In the genomic region with DNA sequence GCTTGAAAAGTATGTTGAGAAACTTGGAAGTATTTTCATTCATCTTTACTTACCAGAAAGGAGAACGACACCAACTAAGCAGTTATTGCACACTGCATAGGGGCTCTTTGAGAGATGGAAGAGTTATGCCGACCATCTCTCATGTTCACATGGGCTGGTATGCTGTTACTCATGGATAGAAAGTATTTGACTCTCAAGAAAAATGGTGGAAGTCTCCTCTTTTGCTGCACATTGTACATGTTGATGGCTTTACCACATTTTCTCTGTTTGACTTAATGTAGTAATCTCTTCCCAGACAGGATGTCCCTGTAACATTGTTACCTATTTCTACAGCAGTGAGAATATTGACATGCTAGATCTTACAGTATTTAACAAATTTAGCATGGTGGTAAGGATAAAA, we compare ENCODE assay signal across 15 cellular contexts. TPM values are rescaled to one million over a fixed set of nuclear protein-coding genes. Genes with fewer than 3 reads are reported as not detected.
DNase-seq lines count a peak whose midpoint lies in the region; ATAC-seq and TF ChIP-seq lines count a peak whose summit lies in the region.
"Had no signal": no experiment of that assay in that cellular context is flagged by ENCODE, and none has a peak within 500 bp of the region (broad histone marks: within the 10 kb centered on the region; RNA-seq: fewer than 3 reads in every experiment).

No MANE protein-coding gene starts in this region.

- ATAC-seq in activated CD8-positive, alpha-beta T cell treated with anti-CD3 and anti-CD28 coated beads for 36 hours = peak; percentile 63
- ATAC-seq in activated CD8-positive, alpha-beta T cell treated with anti-CD3 and anti-CD28 coated beads, Interleukin-2, amount 10 ng/mL, durations not matched to agents 7 days and 5 days = no peak
- ATAC-seq in HG02610 (IDR thresholded peaks at IDR 0.05; ENCODE audit: unreplicated experiment) (peak; percentile 40), left lung (no peak), HG02884 (IDR thresholded peaks at IDR 0.05; ENCODE audit: unreplicated experiment) (no peak)

- DNase-seq in activated CD8-positive, alpha-beta T cell treated with anti-CD3 and anti-CD28 coated beads for 36 hours = no peak
- no peak for DNase-seq in activated CD8-positive, alpha-beta T cell treated with anti-CD3 and anti-CD28 coated beads, Interleukin-2, amount 10 ng/mL, durations not matched to agents 7 days and 5 days
- DNase-seq in activated T-helper 2 cell treated with anti-CD3 and anti-CD28 coated beads, Interferon-gamma antibody, Interleukin-2, Interleukin-4, amounts not matched to agents 10 μg/mL and 5 μg/mL and 100 μg/mL, durations not matched to agents 14 hours and 24 hours and 36 hours (ENCODE audit: low spot score) = no peak
- DNase-seq in left lung = no peak
- no peak for DNase-seq in activated effector memory CD4-positive, alpha-beta T cell treated with Interleukin-2 at 50 U/mL for 16 hours
- DNase-seq: erythroblast; MM.1S; NCI-H69; Peyer's patch; stimulated activated CD4-positive, alpha-beta T cell treated with anti-CD3 and anti-CD28 coated beads, Interleukin-4, amount 100 ng/mL, for 1 hour; WERI-Rb-1 had no signal

- H3K27me3 Mint-ChIP-seq in activated CD8-positive, alpha-beta T cell treated with anti-CD3 and anti-CD28 coated beads for 36 hours = no peaks in the 10 kb centered on the region
- no peaks in the 10 kb centered on the region for H3K27me3 Mint-ChIP-seq in activated CD8-positive, alpha-beta T cell treated with anti-CD3 and anti-CD28 coated beads, Interleukin-2, amount 10 ng/mL, durations not matched to agents 7 days and 5 days (ENCODE audit: low read depth)
- no peaks in the 10 kb centered on the region for H3K27me3 Mint-ChIP-seq in activated T-helper 2 cell treated with anti-CD3 and anti-CD28 coated beads, Interferon-gamma antibody, Interleukin-2, Interleukin-4, amounts not matched to agents 10 μg/mL and 5 μg/mL and 100 μg/mL, durations not matched to agents 14 hours and 24 hours and 36 hours (ENCODE audit: low read depth)

- TF ChIP-seq CTCF in activated CD8-positive, alpha-beta T cell treated with anti-CD3 and anti-CD28 coated beads for 36 hours (IDR thresholded peaks at IDR 0.05) = no peak
- TF ChIP-seq CTCF in left lung (IDR thresholded peaks at IDR 0.05) = no peak

- H3K9me3 ChIP-seq in left lung = no peaks in the 10 kb centered on the region
- H3K9me3 ChIP-seq: Peyer's patch, tibial nerve had no signal

- CTCF ChIA-PET in activated CD8-positive, alpha-beta T cell treated with anti-CD3 and anti-CD28 coated beads for 36 hours (lab: Charles Lee) = interaction anchor here (1.1 to 1.2 kb wide), 3 partner anchors 26 to 62 kb away, joined by 3 to 4 read pairs (median 3); no protein-coding TSS in a partner anchor
- CTCF ChIA-PET in activated CD8-positive, alpha-beta T cell treated with anti-CD3 and anti-CD28 coated beads, Interleukin-2, amount 10 ng/mL, durations not matched to agents 7 days and 5 days (lab: Charles Lee) = interaction anchor here (1.0 to 1.7 kb wide), 5 partner anchors 14 to 62 kb away, joined by 3 to 4 read pairs (median 3); no protein-coding TSS in a partner anchor

- POLR2A ChIA-PET in activated CD8-positive, alpha-beta T cell treated with anti-CD3 and anti-CD28 coated beads for 36 hours (lab: Charles Lee) = no interaction called here
- POLR2A ChIA-PET in activated CD8-positive, alpha-beta T cell treated with anti-CD3 and anti-CD28 coated beads, Interleukin-2, amount 10 ng/mL, durations not matched to agents 7 days and 5 days (lab: Charles Lee) = no interaction called here

- H3K9ac ChIP-seq in rectal smooth muscle tissue (ENCODE audit: low read length) = no peak overlapping the region

- H3K4me3 ChIP-seq in rectal smooth muscle tissue (ENCODE audit: low read length) (no peak overlapping the region), left lung (no peak overlapping the region)
- H3K4me3 ChIP-seq: Peyer's patch, tibial nerve had no signal

- H3K27me3 ChIP-seq in rectal smooth muscle tissue (ENCODE audit: control insufficient read depth, insufficient read depth, low read length) (no peaks in the 10 kb centered on the region), left lung (no peaks in the 10 kb centered on the region)
- H3K27me3 ChIP-seq: Peyer's patch, tibial nerve had no signal

- peak overlapping the region; percentile 28 for H3K27ac ChIP-seq in rectal smooth muscle tissue (ENCODE audit: low read depth, low read length)
- H3K27ac ChIP-seq in left lung = no peak overlapping the region
- H3K27ac ChIP-seq: Peyer's patch, tibial nerve, WERI-Rb-1 had no signal

- intact Hi-C loops in activated CD8-positive, alpha-beta T cell treated with anti-CD3 and anti-CD28 coated beads for 36 hours (cut with micrococcal nuclease) = no loop called here
- intact Hi-C loops in activated T-helper 2 cell treated with anti-CD3 and anti-CD28 coated beads, Interferon-gamma antibody, Interleukin-2, Interleukin-4, amounts not matched to agents 10 μg/mL and 5 μg/mL and 100 μg/mL, durations not matched to agents 14 hours and 24 hours and 36 hours (cut with micrococcal nuclease) = loop anchor here (5.0 kb wide), 1 partner anchor 36 kb away; no protein-coding TSS in a partner anchor
- intact Hi-C loops in left lung (cut with DNase I) = no loop called here

- H3K36me3 ChIP-seq in rectal smooth muscle tissue (ENCODE audit: control insufficient read depth, insufficient read depth, low read length) = no peaks in the 10 kb centered on the region
- H3K36me3 ChIP-seq in left lung = peaks cover 0 to 6% of the 10 kb centered on the region in 2 donors
- H3K36me3 ChIP-seq: WERI-Rb-1 had no signal

- H3K4me1 Mint-ChIP-seq in activated CD8-positive, alpha-beta T cell treated with anti-CD3 and anti-CD28 coated beads for 36 hours (ENCODE audit: low read depth) = peaks cover 85% of the 10 kb centered on the region
- peaks cover 77% of the 10 kb centered on the region for H3K4me1 Mint-ChIP-seq in activated CD8-positive, alpha-beta T cell treated with anti-CD3 and anti-CD28 coated beads, Interleukin-2, amount 10 ng/mL, durations not matched to agents 7 days and 5 days (ENCODE audit: low read depth)
- peaks cover 74% of the 10 kb centered on the region for H3K4me1 Mint-ChIP-seq in activated T-helper 2 cell treated with anti-CD3 and anti-CD28 coated beads, Interferon-gamma antibody, Interleukin-2, Interleukin-4, amounts not matched to agents 10 μg/mL and 5 μg/mL and 100 μg/mL, durations not matched to agents 14 hours and 24 hours and 36 hours (ENCODE audit: low read depth)

- H3K27ac Mint-ChIP-seq in activated CD8-positive, alpha-beta T cell treated with anti-CD3 and anti-CD28 coated beads for 36 hours = peak overlapping the region; percentile 43
- H3K27ac Mint-ChIP-seq in activated CD8-positive, alpha-beta T cell treated with anti-CD3 and anti-CD28 coated beads, Interleukin-2, amount 10 ng/mL, durations not matched to agents 7 days and 5 days = no peak overlapping the region
- peak overlapping the region; percentile 64 for H3K27ac Mint-ChIP-seq in activated T-helper 2 cell treated with anti-CD3 and anti-CD28 coated beads, Interferon-gamma antibody, Interleukin-2, Interleukin-4, amounts not matched to agents 10 μg/mL and 5 μg/mL and 100 μg/mL, durations not matched to agents 14 hours and 24 hours and 36 hours

- no peak overlapping the region for H3K4me3 Mint-ChIP-seq in activated CD8-positive, alpha-beta T cell treated with anti-CD3 and anti-CD28 coated beads for 36 hours
- H3K4me3 Mint-ChIP-seq in activated CD8-positive, alpha-beta T cell treated with anti-CD3 and anti-CD28 coated beads, Interleukin-2, amount 10 ng/mL, durations not matched to agents 7 days and 5 days = no peak overlapping the region
- no peak overlapping the region for H3K4me3 Mint-ChIP-seq in activated T-helper 2 cell treated with anti-CD3 and anti-CD28 coated beads, Interferon-gamma antibody, Interleukin-2, Interleukin-4, amounts not matched to agents 10 μg/mL and 5 μg/mL and 100 μg/mL, durations not matched to agents 14 hours and 24 hours and 36 hours (ENCODE audit: low read depth)

- H3K9me3 Mint-ChIP-seq in activated CD8-positive, alpha-beta T cell treated with anti-CD3 and anti-CD28 coated beads for 36 hours = no peaks in the 10 kb centered on the region
- no peaks in the 10 kb centered on the region for H3K9me3 Mint-ChIP-seq in activated CD8-positive, alpha-beta T cell treated with anti-CD3 and anti-CD28 coated beads, Interleukin-2, amount 10 ng/mL, durations not matched to agents 7 days and 5 days (ENCODE audit: insufficient read depth)
- H3K9me3 Mint-ChIP-seq in activated T-helper 2 cell treated with anti-CD3 and anti-CD28 coated beads, Interferon-gamma antibody, Interleukin-2, Interleukin-4, amounts not matched to agents 10 μg/mL and 5 μg/mL and 100 μg/mL, durations not matched to agents 14 hours and 24 hours and 36 hours = no peaks in the 10 kb centered on the region

- peaks cover 46% of the 10 kb centered on the region for H3K36me3 Mint-ChIP-seq in activated CD8-positive, alpha-beta T cell treated with anti-CD3 and anti-CD28 coated beads for 36 hours (ENCODE audit: low read depth)
- H3K36me3 Mint-ChIP-seq in activated CD8-positive, alpha-beta T cell treated with anti-CD3 and anti-CD28 coated beads, Interleukin-2, amount 10 ng/mL, durations not matched to agents 7 days and 5 days (ENCODE audit: low read depth) = peaks cover 67% of the 10 kb centered on the region
- peaks cover 72% of the 10 kb centered on the region for H3K36me3 Mint-ChIP-seq in activated T-helper 2 cell treated with anti-CD3 and anti-CD28 coated beads, Interferon-gamma antibody, Interleukin-2, Interleukin-4, amounts not matched to agents 10 μg/mL and 5 μg/mL and 100 μg/mL, durations not matched to agents 14 hours and 24 hours and 36 hours (ENCODE audit: low read depth)

- H3K4me1 ChIP-seq in rectal smooth muscle tissue (ENCODE audit: control insufficient read depth, insufficient read depth, low read length) (peaks cover 24% of the 10 kb centered on the region), left lung (peaks cover 24 to 75% of the 10 kb centered on the region in 2 donors)

RNA-seq across cellular contexts. Expression of gene CAB39, which starts 23.2 kb away (rescaled TPM):
- total RNA-seq in activated CD8-positive, alpha-beta T cell treated with anti-CD3 and anti-CD28 coated beads for 36 hours = 100 to 1,000 TPM; 119 to 120 TPM
- total RNA-seq in activated CD8-positive, alpha-beta T cell treated with anti-CD3 and anti-CD28 coated beads, Interleukin-2, amount 10 ng/mL, durations not matched to agents 7 days and 5 days = 100 to 1,000 TPM; 175 to 178 TPM
- 173 and 176 TPM in 2 replicates for total RNA-seq in activated T-helper 2 cell treated with anti-CD3 and anti-CD28 coated beads, Interferon-gamma antibody, Interleukin-2, Interleukin-4, amounts not matched to agents 10 μg/mL and 5 μg/mL and 100 μg/mL, durations not matched to agents 14 hours and 24 hours and 36 hours
- total RNA-seq in left lung = 10 to 100 TPM; 67.2 to 86.5 TPM

Comparison
In these comparisons a context has a peak if more than half of its experiments do, and no peak if none do; other contexts are left out.
1. ATAC-seq: peak in activated CD8-positive, alpha-beta T cell treated with anti-CD3 and anti-CD28 coated beads for 36 hours (single experiment) and HG02610 (single experiment); none in activated CD8-positive, alpha-beta T cell treated with anti-CD3 and anti-CD28 coated beads, Interleukin-2, amount 10 ng/mL, durations not matched to agents 7 days and 5 days (single experiment), left lung (single experiment) and HG02884 (single experiment).